ENCODE assay signal across 12 cellular contexts in genomic region chr1:80462006-80462405, GRCh38.
"Had no signal": no experiment of that assay in that cellular context is flagged by ENCODE, and none has a peak within 500 bp of the region (broad histone marks: within the 10 kb centered on the region; RNA-seq: fewer than 3 reads in every experiment).

No MANE protein-coding gene starts in this region.

- H3K4me3 Mint-ChIP-seq: activated naive CD4-positive, alpha-beta T cell treated with anti-CD3 and anti-CD28 coated beads, Interleukin-2, amount 50 U/mL, for 24 hours; naive thymus-derived CD4-positive, alpha-beta T cell; stimulated activated naive B cell treated with anti-CD40 and anti-IgM and Interleukin-4, amounts not matched to agents 10 μg/mL and 1 μg/mL and 100 μg/mL, for 72 hours had no signal

- H3K9me3 Mint-ChIP-seq: activated naive CD4-positive, alpha-beta T cell treated with anti-CD3 and anti-CD28 coated beads, Interleukin-2, amount 50 U/mL, for 24 hours had no signal

- ATAC-seq: left ventricle myocardium superior; naive thymus-derived CD4-positive, alpha-beta T cell; right lobe of liver had no signal

- H3K27ac Mint-ChIP-seq: activated naive CD4-positive, alpha-beta T cell treated with anti-CD3 and anti-CD28 coated beads, Interleukin-2, amount 50 U/mL, for 24 hours; naive thymus-derived CD4-positive, alpha-beta T cell; stimulated activated naive B cell treated with anti-CD40 and anti-IgM and Interleukin-4, amounts not matched to agents 10 μg/mL and 1 μg/mL and 100 μg/mL, for 72 hours had no signal

- H3K27me3 Mint-ChIP-seq: activated naive CD4-positive, alpha-beta T cell treated with anti-CD3 and anti-CD28 coated beads, Interleukin-2, amount 50 U/mL, for 24 hours; naive thymus-derived CD4-positive, alpha-beta T cell; stimulated activated naive B cell treated with anti-CD40 and anti-IgM and Interleukin-4, amounts not matched to agents 10 μg/mL and 1 μg/mL and 100 μg/mL, for 72 hours had no signal

- H3K4me1 Mint-ChIP-seq: activated naive CD4-positive, alpha-beta T cell treated with anti-CD3 and anti-CD28 coated beads, Interleukin-2, amount 50 U/mL, for 24 hours; naive thymus-derived CD4-positive, alpha-beta T cell had no signal

- H3K36me3 Mint-ChIP-seq: activated naive CD4-positive, alpha-beta T cell treated with anti-CD3 and anti-CD28 coated beads, Interleukin-2, amount 50 U/mL, for 24 hours; naive thymus-derived CD4-positive, alpha-beta T cell; stimulated activated naive B cell treated with anti-CD40 and anti-IgM and Interleukin-4, amounts not matched to agents 10 μg/mL and 1 μg/mL and 100 μg/mL, for 72 hours had no signal

- DNase-seq: activated CD4-positive, CD25-positive, alpha-beta regulatory T cell; effector CD8-positive, alpha-beta T cell; kidney; left ventricle myocardium superior; naive thymus-derived CD4-positive, alpha-beta T cell; occipital lobe; right lobe of liver; spleen; stimulated activated CD4-positive, alpha-beta T cell treated with anti-CD3 and anti-CD28 coated beads, Interleukin-1b, Interleukin-23, amount 100 ng/mL, for 48 hours; stimulated activated naive B cell treated with anti-CD40 and anti-IgM and Interleukin-4, amounts not matched to agents 10 μg/mL and 1 μg/mL and 100 μg/mL, for 72 hours; transverse colon had no signal
